ENCODE assay signal across 1 cellular context in genomic region chr11:1763796-1764661, GRCh38.
TF ChIP-seq lines count a peak whose summit lies in the region.

CTSD (minus strand) TSS chr11:1763927; CDS start chr11:1763859, 68 bp downstream.

TF ChIP-seq in HepG2, 621 proteins besides CTCF, POLR2A, EP300 and RAD21 (continued from another document):
- TF ChIP-seq ZNF33A (CRISPR knock-in tag; IDR thresholded peaks at IDR 0.05; ENCODE audit: borderline replicate concordance) = no peak
- TF ChIP-seq ZNF883 (CRISPR knock-in tag; IDR thresholded peaks at IDR 0.05; ENCODE audit: not compliant biosample characterization) = peak; percentile 38
- TF ChIP-seq THAP7 (CRISPR knock-in tag; IDR thresholded peaks at IDR 0.05) = no peak
- TF ChIP-seq, protein P1, sequence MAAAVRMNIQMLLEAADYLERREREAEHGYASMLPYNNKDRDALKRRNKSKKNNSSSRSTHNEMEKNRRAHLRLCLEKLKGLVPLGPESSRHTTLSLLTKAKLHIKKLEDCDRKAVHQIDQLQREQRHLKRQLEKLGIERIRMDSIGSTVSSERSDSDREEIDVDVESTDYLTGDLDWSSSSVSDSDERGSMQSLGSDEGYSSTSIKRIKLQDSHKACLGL (CRISPR knock-in tag; IDR thresholded peaks at IDR 0.05) = peak; percentile 61; the same call in 1 of the 2 replicates
- TF ChIP-seq, protein P2, sequence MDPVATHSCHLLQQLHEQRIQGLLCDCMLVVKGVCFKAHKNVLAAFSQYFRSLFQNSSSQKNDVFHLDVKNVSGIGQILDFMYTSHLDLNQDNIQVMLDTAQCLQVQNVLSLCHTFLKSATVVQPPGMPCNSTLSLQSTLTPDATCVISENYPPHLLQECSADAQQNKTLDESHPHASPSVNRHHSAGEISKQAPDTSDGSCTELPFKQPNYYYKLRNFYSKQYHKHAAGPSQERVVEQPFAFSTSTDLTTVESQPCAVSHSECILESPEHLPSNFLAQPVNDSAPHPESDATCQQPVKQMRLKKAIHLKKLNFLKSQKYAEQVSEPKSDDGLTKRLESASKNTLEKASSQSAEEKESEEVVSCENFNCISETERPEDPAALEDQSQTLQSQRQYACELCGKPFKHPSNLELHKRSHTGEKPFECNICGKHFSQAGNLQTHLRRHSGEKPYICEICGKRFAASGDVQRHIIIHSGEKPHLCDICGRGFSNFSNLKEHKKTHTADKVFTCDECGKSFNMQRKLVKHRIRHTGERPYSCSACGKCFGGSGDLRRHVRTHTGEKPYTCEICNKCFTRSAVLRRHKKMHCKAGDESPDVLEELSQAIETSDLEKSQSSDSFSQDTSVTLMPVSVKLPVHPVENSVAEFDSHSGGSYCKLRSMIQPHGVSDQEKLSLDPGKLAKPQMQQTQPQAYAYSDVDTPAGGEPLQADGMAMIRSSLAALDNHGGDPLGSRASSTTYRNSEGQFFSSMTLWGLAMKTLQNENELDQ (CRISPR knock-in tag; IDR thresholded peaks at IDR 0.05; ENCODE audit: borderline replicate concordance) = no peak
TF ChIP-seq in HepG2: peak in this region for 135.
